Comparison of ENCODE assay signal across 8 cellular contexts in the genomic region with DNA sequence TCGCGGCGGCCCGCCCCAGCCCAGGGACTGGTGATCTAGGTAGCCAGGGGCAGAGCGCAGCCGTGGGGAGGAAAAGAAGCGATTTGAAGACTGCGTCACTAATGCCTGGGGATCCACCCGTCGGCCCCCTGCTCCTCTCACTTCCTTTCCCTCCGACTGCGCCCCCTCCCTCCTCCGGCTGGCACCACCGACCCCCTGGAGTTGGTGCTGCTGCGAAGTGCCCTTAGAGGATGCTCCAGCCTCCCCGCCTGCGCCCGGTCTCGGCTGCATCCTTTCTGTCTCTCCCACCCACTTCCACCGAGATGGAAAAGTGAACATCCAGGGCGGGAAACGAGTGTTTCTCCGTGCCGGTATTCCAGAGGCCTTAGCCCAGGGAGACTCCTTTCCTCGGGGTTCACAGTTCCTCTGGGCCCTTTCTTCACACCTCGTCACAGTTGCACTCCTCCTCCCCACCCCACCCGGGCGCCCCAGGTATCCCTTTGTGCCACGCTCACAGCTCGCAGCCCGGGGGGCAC. TPM values are rescaled to one million over a fixed set of nuclear protein-coding genes. Genes with fewer than 3 reads are reported as not detected.
DNase-seq lines count a peak whose midpoint lies in the region; ATAC-seq and TF ChIP-seq lines count a peak whose summit lies in the region.
"Not testable (repeated sequence)": the region's sequence is repeated elsewhere in the genome, so short reads cannot be mapped to it uniquely, and the experiment has no call there.

No MANE protein-coding gene starts in this region.

- ATAC-seq in PC-3 = peak; percentile 49
- ATAC-seq in activated T-cell treated with anti-CD3 and anti-CD28 coated beads, Interleukin-2, amount 50 U/mL, for 72 hours (replicated peaks in 1 of 2) = peak; percentile 34 to 46
- peak; percentile 74 for ATAC-seq in effector memory CD8-positive, alpha-beta T cell (replicated peaks)
- ATAC-seq in left ventricle myocardium superior = peak; percentile 38
- ATAC-seq in naive B cell (ENCODE audit: low read depth in 2 of 2) = peak; percentile 82 to 84

- not testable (repeated sequence) for H3K27ac Mint-ChIP-seq in Caco-2 (ENCODE audit: unreplicated experiment); activated T-cell treated with anti-CD3 and anti-CD28 coated beads, Interleukin-2, amount 50 U/mL, for 72 hours; effector memory CD8-positive, alpha-beta T cell; naive B cell

- not testable (repeated sequence) for H3K27me3 Mint-ChIP-seq in Caco-2 (ENCODE audit: insufficient read depth, unreplicated experiment); effector memory CD8-positive, alpha-beta T cell; naive B cell
- H3K27me3 Mint-ChIP-seq in activated T-cell treated with anti-CD3 and anti-CD28 coated beads, Interleukin-2, amount 50 U/mL, for 72 hours (ENCODE audit: low read depth) = peaks cover 11% of the 10 kb centered on the region

- intact Hi-C loops in Caco-2 (cut with micrococcal nuclease; ENCODE audit: unreplicated experiment); PC-3 (cut with micrococcal nuclease); left ventricle myocardium superior (cut with micrococcal nuclease); prostate gland (cut with DNase I); tibial artery (cut with DNase I; ENCODE audit: low total_unique reads): not testable (repeated sequence)

- not testable (repeated sequence) for H3K4me1 ChIP-seq in Caco-2; PC-3 (ENCODE audit: insufficient read depth, low read length); prostate gland (replicated peaks); tibial artery

- WGBS in prostate gland = no CpG with 5 or more reads among the region's 31 CpGs

- H4K20me1 ChIP-seq in PC-3 (ENCODE audit: low read length) = not testable (repeated sequence)

- CTCF ChIA-PET in Caco-2 (lab: Charles Lee); PC-3 (lab: Charles Lee): not testable (repeated sequence)

- peak overlapping the region; percentile 44 for H3K4me3 Mint-ChIP-seq in Caco-2 (ENCODE audit: unreplicated experiment)
- H3K4me3 Mint-ChIP-seq in activated T-cell treated with anti-CD3 and anti-CD28 coated beads, Interleukin-2, amount 50 U/mL, for 72 hours = not testable (repeated sequence)
- H3K4me3 Mint-ChIP-seq in effector memory CD8-positive, alpha-beta T cell = peak overlapping the region in 1 of 2 donors; percentile 47
- H3K4me3 Mint-ChIP-seq in naive B cell = peak overlapping the region in 2 of 8 donors; percentile 33 to 64

- not testable (repeated sequence) for H3K27me3 ChIP-seq in Caco-2 (replicated peaks; ENCODE audit: control insufficient read depth, insufficient read depth, low read length); PC-3 (ENCODE audit: low read length); prostate gland (replicated peaks; ENCODE audit: insufficient read depth); tibial artery

- not testable (repeated sequence) for DNase-seq in Caco-2; PC-3; activated T-cell treated with anti-CD3 and anti-CD28 coated beads, Interleukin-2, amount 50 U/mL, for 72 hours; effector memory CD8-positive, alpha-beta T cell; left ventricle myocardium superior; naive B cell; prostate gland (ENCODE audit: low spot score); tibial artery

- TF ChIP-seq POLR2A in prostate gland (IDR thresholded peaks at IDR 0.05) = not testable (repeated sequence)

- not testable (repeated sequence) for H3K9me3 Mint-ChIP-seq in Caco-2 (ENCODE audit: unreplicated experiment); activated T-cell treated with anti-CD3 and anti-CD28 coated beads, Interleukin-2, amount 50 U/mL, for 72 hours; effector memory CD8-positive, alpha-beta T cell; naive B cell

- not testable (repeated sequence) for H3K27ac ChIP-seq in PC-3 (ENCODE audit: low read length); prostate gland; tibial artery

- H3K4me1 Mint-ChIP-seq in Caco-2 (ENCODE audit: low read depth, unreplicated experiment); activated T-cell treated with anti-CD3 and anti-CD28 coated beads, Interleukin-2, amount 50 U/mL, for 72 hours (ENCODE audit: low read depth); effector memory CD8-positive, alpha-beta T cell (ENCODE audit: low read depth in 2 of 2); naive B cell: not testable (repeated sequence)

- H3K36me3 ChIP-seq in Caco-2 (ENCODE audit: control insufficient read depth, insufficient read depth, low read length); PC-3 (ENCODE audit: low read depth, low read length); prostate gland; tibial artery: not testable (repeated sequence)

- H3F3A ChIP-seq in PC-3 (ENCODE audit: low read length, unreplicated experiment) = not testable (repeated sequence)

- H3K9me3 ChIP-seq in Caco-2; PC-3 (ENCODE audit: low read length); prostate gland; tibial artery: not testable (repeated sequence)

- TF ChIP-seq CTCF in Caco-2 (IDR thresholded peaks at IDR 0.05; ENCODE audit: insufficient read depth in 1 of 2, low read depth in 1 of 2, low read length in 1 of 2, severe bottlenecking in 1 of 2, unreplicated experiment in 1 of 2); PC-3 (conservative IDR thresholded peaks at IDR 0.05; ENCODE audit: low read depth, low read length); prostate gland (IDR thresholded peaks at IDR 0.05); tibial artery (IDR thresholded peaks at IDR 0.05): not testable (repeated sequence)

- H3K79me2 ChIP-seq in PC-3 (ENCODE audit: low read length) = not testable (repeated sequence)

- not testable (repeated sequence) for H2AFZ ChIP-seq in PC-3 (ENCODE audit: low read length)

- not testable (repeated sequence) for H3K4me2 ChIP-seq in PC-3 (ENCODE audit: low read length)

- H3K4me3 ChIP-seq in Caco-2 (ENCODE audit: low read depth, low read length) (peak overlapping the region; percentile 18; the same call in 1 of the 2 replicates), prostate gland (peak overlapping the region; percentile 8 to 27), tibial artery (peak overlapping the region; percentile 34 to 42)
- not testable (repeated sequence) for H3K4me3 ChIP-seq in PC-3 (ENCODE audit: low read length)

- POLR2A ChIA-PET in Caco-2 (lab: Charles Lee); PC-3 (lab: Charles Lee; ENCODE audit: unreplicated experiment): not testable (repeated sequence)

- H3K9me2 ChIP-seq in PC-3 (replicated peaks; ENCODE audit: low read length) = not testable (repeated sequence)

- H3K9ac ChIP-seq in PC-3 (ENCODE audit: low read length) = not testable (repeated sequence)

- BruUV-seq in Caco-2 (replicated peaks; lab: Mats Ljungman, UMichigan); PC-3 (replicated peaks; lab: Mats Ljungman, UMichigan): not testable (repeated sequence)

- H3K36me3 Mint-ChIP-seq in Caco-2 (ENCODE audit: insufficient read depth, unreplicated experiment); activated T-cell treated with anti-CD3 and anti-CD28 coated beads, Interleukin-2, amount 50 U/mL, for 72 hours (ENCODE audit: insufficient read depth in 2 of 2); effector memory CD8-positive, alpha-beta T cell (ENCODE audit: insufficient read depth); naive B cell: not testable (repeated sequence)

RNA-seq across cellular contexts. Expression of a gene that starts 33.1 kb away (rescaled TPM):
- total RNA-seq in Caco-2 (2022) = 62.0 TPM in 2 replicates
- 18.5 and 26.0 TPM in 2 replicates for total RNA-seq in PC-3 (2014; rRNA removed)
- total RNA-seq in activated T-cell treated with anti-CD3 and anti-CD28 coated beads, Interleukin-2, amount 50 U/mL, for 72 hours = 10 to 100 TPM; 53.2 to 65.1 TPM
- 21.0 TPM for total RNA-seq in left ventricle myocardium superior
- 10 to 100 TPM in 1 of 6 donors, 1 to 10 TPM in 5; 3.6 to 12.2 (median 4.9) TPM for polyA plus RNA-seq in naive B cell (ENCODE audit: low read depth in 6 of 6)
- 100 to 1,000 TPM in 1 of 2 donors, 10 to 100 TPM in 1; 13.3 to 236 TPM for total RNA-seq in prostate gland
